Comparison of ENCODE assay signal across 19 cellular contexts in the genomic region with DNA sequence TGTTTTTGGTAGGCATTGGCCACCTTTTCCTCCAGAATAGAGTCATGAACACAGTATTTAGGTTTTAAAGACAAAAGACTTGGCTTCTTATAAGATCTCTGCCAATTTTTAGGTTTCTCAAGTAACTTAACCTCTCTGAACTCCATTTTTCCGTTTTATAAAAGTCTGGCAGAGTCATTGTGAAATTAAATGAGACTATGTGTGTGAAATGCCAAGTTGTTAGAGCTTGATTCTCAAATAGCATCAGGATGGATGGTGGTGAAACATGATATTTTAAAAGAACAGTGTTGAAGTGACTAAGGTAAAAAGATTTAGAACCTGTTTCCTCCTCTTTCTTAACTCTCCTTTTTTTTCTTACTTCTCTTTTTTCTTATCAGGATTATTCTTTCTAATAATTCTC.
"Had no signal": no experiment of that assay in that cellular context is flagged by ENCODE, and none has a peak within 500 bp of the region (broad histone marks: within the 10 kb centered on the region; RNA-seq: fewer than 3 reads in every experiment).

No MANE protein-coding gene starts in this region.

- H3K9me3 ChIP-seq: neutrophil, thyroid gland had no signal

- H3K9ac ChIP-seq: parathyroid adenoma had no signal

- H3K27me3 ChIP-seq: dorsolateral prefrontal cortex, foreskin keratinocyte, neutrophil, spleen, thyroid gland had no signal

- H3K27ac ChIP-seq: dorsolateral prefrontal cortex, epithelial cell of prostate, foreskin keratinocyte, neutrophil, parathyroid adenoma, spleen, thyroid gland had no signal

- H3K79me2 ChIP-seq: parathyroid adenoma had no signal

- H3K36me3 ChIP-seq: neutrophil, spleen, thyroid gland had no signal

- DNase-seq: activated CD4-positive, alpha-beta memory T cell treated with anti-CD3 and anti-CD28 coated beads for 36 hours; activated CD4-positive, alpha-beta T cell treated with anti-CD3 and anti-CD28 coated beads for 36 hours; activated CD8-positive, alpha-beta memory T cell treated with anti-CD3 and anti-CD28 coated beads, Interleukin-2, amount 10 ng/mL, durations not matched to agents 7 days and 5 days; activated naive CD8-positive, alpha-beta T cell treated with anti-CD3 and anti-CD28 coated beads for 36 hours; caudate nucleus; dorsolateral prefrontal cortex; endodermal cell; foreskin keratinocyte; glutamatergic neuron; hippocampal formation; islet precursor cell; left colon; spleen; stimulated activated naive B cell treated with anti-CD40 and anti-IgM and Interleukin-4, amounts not matched to agents 10 μg/mL and 1 μg/mL and 100 μg/mL, for 72 hours; thyroid gland had no signal

- H3K4me1 ChIP-seq: foreskin keratinocyte, parathyroid adenoma, spleen, thyroid gland had no signal

- H2AFZ ChIP-seq: parathyroid adenoma had no signal

- H3K4me3 ChIP-seq: dorsolateral prefrontal cortex, lung, spleen, thyroid gland had no signal
